Comparison of ENCODE assay signal across 1 cellular context in genomic region chr13:113647351-113648217, GRCh38.
A peak's percentile ranks its signal among the peaks of the same experiment; 100 is the strongest.
TF ChIP-seq lines count a peak whose summit lies in the region.

No MANE protein-coding gene starts in this region.

TF ChIP-seq in HEK293, 187 proteins besides CTCF, POLR2A, EP300 and RAD21 (continued from another document):
- TF ChIP-seq PRDM10 (tag by site-specific recombination; IDR thresholded peaks at IDR 0.05) (0 out of 2 replicates have a peak, but pooled peaks have one; percentile 14), KLF1 (tag by site-specific recombination; IDR thresholded peaks at IDR 0.05) (peak; percentile 75), ZSCAN4 (tag by site-specific recombination; IDR thresholded peaks at IDR 0.05) (no peak), ZNF488 (tag by site-specific recombination; IDR thresholded peaks at IDR 0.05) (no peak), HOXC10 (CRISPR knock-in tag; IDR thresholded peaks at IDR 0.05) (no peak), ZNF211 (tag by site-specific recombination; IDR thresholded peaks at IDR 0.05; ENCODE audit: low read depth) (no peak), ZNF791 (tag by site-specific recombination; IDR thresholded peaks at IDR 0.05) (no peak), ZNF350 (tag by site-specific recombination; IDR thresholded peaks at IDR 0.05) (no peak), ZNF157 (tag by site-specific recombination; IDR thresholded peaks at IDR 0.05) (no peak), ZNF146 (tag by site-specific recombination; IDR thresholded peaks at IDR 0.05) (no peak), GLI4 (tag by site-specific recombination; IDR thresholded peaks at IDR 0.05) (no peak), ZFP69B (tag by site-specific recombination; IDR thresholded peaks at IDR 0.05) (no peak), ZFHX2 (tag by site-specific recombination; conservative IDR thresholded peaks at IDR 0.05) (0 out of 2 replicates have a peak, but pooled peaks have one; percentile 25), INSM2 (tag by site-specific recombination; IDR thresholded peaks at IDR 0.05) (no peak), BCL11A (tag by site-specific recombination; IDR thresholded peaks at IDR 0.05; ENCODE audit: low read depth) (0 out of 2 replicates have a peak, but pooled peaks have one; percentile 41), ZBTB10 (tag by site-specific recombination; IDR thresholded peaks at IDR 0.05) (0 out of 2 replicates have a peak, but pooled peaks have one; percentile 54), ZNF335 (tag by site-specific recombination; conservative IDR thresholded peaks at IDR 0.05) (no peak), ZBTB11 (tag by site-specific recombination; conservative IDR thresholded peaks at IDR 0.05; ENCODE audit: low read depth) (no peak)
